Comparison of ENCODE assay signal across 9 cellular contexts in genomic region chr16:82031116-82032084, GRCh38. TPM values are rescaled to one million over a fixed set of nuclear protein-coding genes. Genes with fewer than 3 reads are reported as not detected.
DNase-seq lines count a peak whose midpoint lies in the region; ATAC-seq, FAIRE-seq and TF ChIP-seq lines count a peak whose summit lies in the region.
"Had no signal": no experiment of that assay in that cellular context is flagged by ENCODE, and none has a peak within 500 bp of the region (broad histone marks: within the 10 kb centered on the region; RNA-seq: fewer than 3 reads in every experiment).

No MANE protein-coding gene starts in this region.

- intact Hi-C loops in kidney (cut with DNase I) = no loop called here
- intact Hi-C loops in activated CD4-positive, alpha-beta T cell treated with anti-CD3 and anti-CD28 coated beads for 36 hours (cut with DNase I, micrococcal nuclease) = loop anchor here (1.0 kb wide), 1 partner anchor 199 kb away; no protein-coding TSS in a partner anchor

- no peaks in the 10 kb centered on the region for H3K36me3 ChIP-seq in kidney (ENCODE audit: control insufficient read depth in 1 of 2, insufficient read depth in 2 of 2, low read length in 2 of 2)

- CTCF ChIA-PET in activated CD4-positive, alpha-beta T cell treated with anti-CD3 and anti-CD28 coated beads for 36 hours (lab: Charles Lee) = interaction anchor here (1.3 to 1.5 kb wide), 2 partner anchors 9 to 199 kb away, joined by 3 to 11 read pairs; no protein-coding TSS in a partner anchor

- no peaks in the 10 kb centered on the region for H3K9me3 Mint-ChIP-seq in activated CD4-positive, alpha-beta T cell treated with anti-CD3 and anti-CD28 coated beads for 36 hours (ENCODE audit: low read depth)

- no peak overlapping the region for H3K27ac Mint-ChIP-seq in activated CD4-positive, alpha-beta T cell treated with anti-CD3 and anti-CD28 coated beads for 36 hours

- TF ChIP-seq RAD21 in Ishikawa (IDR thresholded peaks at IDR 0.05; ENCODE audit: low read depth) = peak; percentile 44

- no peaks in the 10 kb centered on the region for H3K9me3 ChIP-seq in kidney (ENCODE audit: control insufficient read depth in 1 of 2, low read length in 2 of 2)

- no peak overlapping the region for H3K27ac ChIP-seq in kidney (ENCODE audit: low read depth in 2 of 2, low read length in 2 of 2)

- H3K4me1 ChIP-seq in kidney (ENCODE audit: control insufficient read depth in 1 of 2, insufficient read depth in 1 of 2, low read depth in 1 of 2, low read length in 2 of 2) = peaks cover 6 to 7% of the 10 kb centered on the region in 2 donors

- peaks cover 15% of the 10 kb centered on the region for H3K27me3 Mint-ChIP-seq in activated CD4-positive, alpha-beta T cell treated with anti-CD3 and anti-CD28 coated beads for 36 hours

- FAIRE-seq in kidney (lab: Jason Lieb, UNC) = no peak

- peak; percentile 33 for TF ChIP-seq CTCF in kidney (IDR thresholded peaks at IDR 0.05; ENCODE audit: borderline replicate concordance, extremely low read depth, insufficient read depth)
- TF ChIP-seq CTCF in omental fat pad (IDR thresholded peaks at IDR 0.05) = peak in 1 of 3 donors; percentile 13

- DNase-seq in DMS153 (lab: John Stamatoyannopoulos, UW) = peak; percentile 50
- peak; percentile 68 for DNase-seq in SW480 (ENCODE audit: low spot score)
- no peak for DNase-seq in kidney
- no peak for DNase-seq in omental fat pad (ENCODE audit: low spot score)
- no peak for DNase-seq in GF-D8 (lab: John Stamatoyannopoulos, UW)
- DNase-seq in activated CD4-positive, alpha-beta T cell treated with anti-CD3 and anti-CD28 coated beads for 36 hours = no peak

- TF ChIP-seq EP300 in Ishikawa (IDR thresholded peaks at IDR 0.05; ENCODE audit: borderline replicate concordance) = no peak

- no peak overlapping the region for H3K4me3 Mint-ChIP-seq in activated CD4-positive, alpha-beta T cell treated with anti-CD3 and anti-CD28 coated beads for 36 hours

- POLR2A ChIA-PET in activated CD4-positive, alpha-beta T cell treated with anti-CD3 and anti-CD28 coated beads for 36 hours (lab: Charles Lee) = no interaction called here

- H3K4me1 Mint-ChIP-seq in activated CD4-positive, alpha-beta T cell treated with anti-CD3 and anti-CD28 coated beads for 36 hours = no peaks in the 10 kb centered on the region

- ATAC-seq in omental fat pad (ENCODE audit: low FRiP score) = no peak
- no peak for ATAC-seq in esophagus mucosa
- ATAC-seq in activated CD4-positive, alpha-beta T cell treated with anti-CD3 and anti-CD28 coated beads for 36 hours = no peak

- no peaks in the 10 kb centered on the region for H3K36me3 Mint-ChIP-seq in activated CD4-positive, alpha-beta T cell treated with anti-CD3 and anti-CD28 coated beads for 36 hours (ENCODE audit: low read depth)

- no peak overlapping the region for H3K4me3 ChIP-seq in kidney (ENCODE audit: low read length in 2 of 2)

- H3K9ac ChIP-seq in kidney (ENCODE audit: low read length in 2 of 2) = no peak overlapping the region

TF ChIP-seq in Ishikawa, 13 proteins besides CTCF, POLR2A, EP300 and RAD21:
- TF ChIP-seq TAF1 (IDR thresholded peaks at IDR 0.05; ENCODE audit: low read depth) (no peak), NFIC (IDR thresholded peaks at IDR 0.05) (no peak), EGR1 (IDR thresholded peaks at IDR 0.05) (no peak), CREB1 (IDR thresholded peaks at IDR 0.05; ENCODE audit: low read depth) (no peak), ZBTB7A (IDR thresholded peaks at IDR 0.05; ENCODE audit: low read depth) (no peak), CEBPB (IDR thresholded peaks at IDR 0.05) (no peak), MAX (IDR thresholded peaks at IDR 0.05) (no peak), YY1 (IDR thresholded peaks at IDR 0.05; ENCODE audit: low read depth) (no peak), TEAD4 (IDR thresholded peaks at IDR 0.05) (no peak), TCF12 (IDR thresholded peaks at IDR 0.05; ENCODE audit: low read depth) (no peak), USF1 (IDR thresholded peaks at IDR 0.05) (no peak), FOXM1 (IDR thresholded peaks at IDR 0.05; ENCODE audit: borderline replicate concordance, low read depth) (no peak)
- TF ChIP-seq, protein P1, sequence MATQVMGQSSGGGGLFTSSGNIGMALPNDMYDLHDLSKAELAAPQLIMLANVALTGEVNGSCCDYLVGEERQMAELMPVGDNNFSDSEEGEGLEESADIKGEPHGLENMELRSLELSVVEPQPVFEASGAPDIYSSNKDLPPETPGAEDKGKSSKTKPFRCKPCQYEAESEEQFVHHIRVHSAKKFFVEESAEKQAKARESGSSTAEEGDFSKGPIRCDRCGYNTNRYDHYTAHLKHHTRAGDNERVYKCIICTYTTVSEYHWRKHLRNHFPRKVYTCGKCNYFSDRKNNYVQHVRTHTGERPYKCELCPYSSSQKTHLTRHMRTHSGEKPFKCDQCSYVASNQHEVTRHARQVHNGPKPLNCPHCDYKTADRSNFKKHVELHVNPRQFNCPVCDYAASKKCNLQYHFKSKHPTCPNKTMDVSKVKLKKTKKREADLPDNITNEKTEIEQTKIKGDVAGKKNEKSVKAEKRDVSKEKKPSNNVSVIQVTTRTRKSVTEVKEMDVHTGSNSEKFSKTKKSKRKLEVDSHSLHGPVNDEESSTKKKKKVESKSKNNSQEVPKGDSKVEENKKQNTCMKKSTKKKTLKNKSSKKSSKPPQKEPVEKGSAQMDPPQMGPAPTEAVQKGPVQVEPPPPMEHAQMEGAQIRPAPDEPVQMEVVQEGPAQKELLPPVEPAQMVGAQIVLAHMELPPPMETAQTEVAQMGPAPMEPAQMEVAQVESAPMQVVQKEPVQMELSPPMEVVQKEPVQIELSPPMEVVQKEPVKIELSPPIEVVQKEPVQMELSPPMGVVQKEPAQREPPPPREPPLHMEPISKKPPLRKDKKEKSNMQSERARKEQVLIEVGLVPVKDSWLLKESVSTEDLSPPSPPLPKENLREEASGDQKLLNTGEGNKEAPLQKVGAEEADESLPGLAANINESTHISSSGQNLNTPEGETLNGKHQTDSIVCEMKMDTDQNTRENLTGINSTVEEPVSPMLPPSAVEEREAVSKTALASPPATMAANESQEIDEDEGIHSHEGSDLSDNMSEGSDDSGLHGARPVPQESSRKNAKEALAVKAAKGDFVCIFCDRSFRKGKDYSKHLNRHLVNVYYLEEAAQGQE (IDR thresholded peaks at IDR 0.05; ENCODE audit: low read depth) = no peak
TF ChIP-seq in Ishikawa: peak in this region for 0.

RNA-seq across cellular contexts. Expression of gene HSD17B2, which starts 3.7 kb away (rescaled TPM):
- total RNA-seq in kidney (0.79 TPM), omental fat pad (1 to 10 TPM in 2 of 4 donors, under 1 TPM in 1, not detected in 1; 0.94 to 5.7 (median 1.6) TPM), esophagus mucosa (1.7 TPM)
- polyA plus RNA-seq in kidney (ENCODE audit: insufficient read depth, low read depth, low replicate concordance) = 1.8 TPM
- not detected for total RNA-seq in activated CD4-positive, alpha-beta T cell treated with anti-CD3 and anti-CD28 coated beads for 36 hours
- total RNA-seq: mononuclear cell had no signal

RNA-seq across cellular contexts. Expression of gene SDR42E1, which starts 20.1 kb away (rescaled TPM):
- total RNA-seq in kidney = 15.0 TPM
- polyA plus RNA-seq in kidney (ENCODE audit: insufficient read depth, low read depth, low replicate concordance) = 2.5 TPM
- 1 to 10 TPM; 1.8 to 3.3 (median 2.1) TPM for total RNA-seq in omental fat pad
- total RNA-seq in esophagus mucosa = 14.5 TPM
- total RNA-seq in activated CD4-positive, alpha-beta T cell treated with anti-CD3 and anti-CD28 coated beads for 36 hours = 1 to 10 TPM; 7.4 to 8.2 TPM

Comparison
In these comparisons a context has a peak if more than half of its experiments do, and no peak if none do; other contexts are left out.
1. DNase-seq: peak in DMS153 (single experiment) and SW480 (single experiment); none in kidney (single experiment), omental fat pad (single experiment), GF-D8 (single experiment) and activated CD4-positive, alpha-beta T cell treated with anti-CD3 and anti-CD28 coated beads for 36 hours (single experiment).